ENCODE assay signal across 9 cellular contexts in genomic region chr2:194166818-194167217, GRCh38.
DNase-seq lines count a peak whose midpoint lies in the region; ATAC-seq and TF ChIP-seq lines count a peak whose summit lies in the region.
"Had no signal": no experiment of that assay in that cellular context is flagged by ENCODE, and none has a peak within 500 bp of the region (broad histone marks: within the 10 kb centered on the region; RNA-seq: fewer than 3 reads in every experiment).

No MANE protein-coding gene starts in this region.

- H3K4me1 ChIP-seq in SK-N-SH (ENCODE audit: control insufficient read depth in 1 of 2, insufficient read depth in 2 of 2, low read depth in 1 of 2, low read length in 1 of 2), result no peaks in the 10 kb centered on the region
- H3K4me1 ChIP-seq: parathyroid adenoma had no signal

- no peaks in the 10 kb centered on the region for H3K4me1 Mint-ChIP-seq in activated T-cell treated with anti-CD3 and anti-CD28 coated beads, Interleukin-2, amount 50 U/mL, for 4 hours (ENCODE audit: low read depth)

- H3K27ac ChIP-seq in SK-N-SH (ENCODE audit: low read depth in 2 of 2, low read length in 1 of 2), result no peak overlapping the region
- H3K27ac ChIP-seq: parathyroid adenoma had no signal

- no peak overlapping the region for H3K4me3 Mint-ChIP-seq in activated T-cell treated with anti-CD3 and anti-CD28 coated beads, Interleukin-2, amount 50 U/mL, for 4 hours

- no peaks in the 10 kb centered on the region for H3K27me3 Mint-ChIP-seq in activated T-cell treated with anti-CD3 and anti-CD28 coated beads, Interleukin-2, amount 50 U/mL, for 4 hours (ENCODE audit: low read depth)

- H3K79me2 ChIP-seq in SK-N-SH (ENCODE audit: insufficient read depth), result no peaks in the 10 kb centered on the region
- H3K79me2 ChIP-seq: parathyroid adenoma had no signal

- peak; percentile 65 for TF ChIP-seq CTCF in GM12864 (IDR thresholded peaks at IDR 0.05; ENCODE audit: low read depth, low read length, missing control alignments)
- peak; percentile 64 for TF ChIP-seq CTCF in SK-N-SH (IDR thresholded peaks at IDR 0.05)

- H3K36me3 ChIP-seq in SK-N-SH (replicated peaks in 1 of 2; ENCODE audit: control insufficient read depth in 1 of 2, insufficient read depth in 2 of 2, low read length in 1 of 2), result no peaks in the 10 kb centered on the region

- no peaks in the 10 kb centered on the region for H3K9me2 ChIP-seq in SK-N-SH

- no peak overlapping the region for H2AFZ ChIP-seq in SK-N-SH (ENCODE audit: low read depth)
- H2AFZ ChIP-seq: parathyroid adenoma had no signal

- ATAC-seq in GM21717 (IDR thresholded peaks at IDR 0.05; ENCODE audit: unreplicated experiment), result peak; percentile 81
- no peak for ATAC-seq in activated T-cell treated with anti-CD3 and anti-CD28 coated beads, Interleukin-2, amount 50 U/mL, for 4 hours

- no peaks in the 10 kb centered on the region for H3K9me3 ChIP-seq in SK-N-SH

- H3K9ac ChIP-seq in SK-N-SH, result no peak overlapping the region
- H3K9ac ChIP-seq: parathyroid adenoma had no signal

- no peaks in the 10 kb centered on the region for H3K36me3 Mint-ChIP-seq in activated T-cell treated with anti-CD3 and anti-CD28 coated beads, Interleukin-2, amount 50 U/mL, for 4 hours (ENCODE audit: insufficient read depth)

- no peak overlapping the region for H3K4me2 ChIP-seq in SK-N-SH

- TF ChIP-seq EP300 in Ishikawa (IDR thresholded peaks at IDR 0.05; ENCODE audit: borderline replicate concordance) (no peak), SK-N-SH (IDR thresholded peaks at IDR 0.05; ENCODE audit: borderline replicate concordance in 1 of 2, low read depth in 1 of 2, low read length in 1 of 2) (no peak)

- H3K9me3 Mint-ChIP-seq in activated T-cell treated with anti-CD3 and anti-CD28 coated beads, Interleukin-2, amount 50 U/mL, for 4 hours, result no peaks in the 10 kb centered on the region

- H4K20me1 ChIP-seq in SK-N-SH (ENCODE audit: insufficient read depth), result no peaks in the 10 kb centered on the region

- H3F3A ChIP-seq in SK-N-SH (replicated peaks; ENCODE audit: insufficient read depth), result no peaks in the 10 kb centered on the region

- TF ChIP-seq RAD21 in Ishikawa (IDR thresholded peaks at IDR 0.05; ENCODE audit: low read depth), result peak; percentile 53
- TF ChIP-seq RAD21 in SK-N-SH (IDR thresholded peaks at IDR 0.05; ENCODE audit: low read length), result peak; percentile 70

- 47% methylated on average over 2 of the region's 2 CpGs for WGBS in SK-N-SH (ENCODE audit: low lambda C conversion rate)

- DNase-seq in GM12864 (ENCODE audit: low read depth) (peak; percentile 2), SK-N-SH (peak; percentile 6), iPS-NIHi7 (ENCODE audit: extremely low spot score) (peak; percentile 10), ureter (ENCODE audit: low spot score) (no peak), middle frontal gyrus (ENCODE audit: extremely low spot score, low spot score) (no peak)
- no peak for DNase-seq in activated T-cell treated with anti-CD3 and anti-CD28 coated beads, Interleukin-2, amount 50 U/mL, for 4 hours

- POLR2A ChIA-PET in SK-N-SH (lab: Yijun Ruan, JAX), result no interaction called here

- CTCF ChIA-PET in SK-N-SH (lab: Yijun Ruan, JAX), result interaction anchor here (0.9 to 1.4 kb wide), 6 partner anchors 9 to 1900 kb away, joined by 3 to 5 read pairs (median 3); no protein-coding TSS in a partner anchor

- H3K27me3 ChIP-seq in SK-N-SH (ENCODE audit: insufficient read depth), result no peaks in the 10 kb centered on the region

- H3K4me3 ChIP-seq in GM12864 (ENCODE audit: low read depth, low read length), result no peak overlapping the region
- H3K4me3 ChIP-seq in SK-N-SH (ENCODE audit: low read depth in 2 of 2, low read length in 1 of 2), result no peak overlapping the region

TF ChIP-seq in Ishikawa, 13 proteins besides CTCF, POLR2A, EP300 and RAD21 (continues in another document):
- TF ChIP-seq NFIC (IDR thresholded peaks at IDR 0.05) (no peak), TAF1 (IDR thresholded peaks at IDR 0.05; ENCODE audit: low read depth) (no peak), CEBPB (IDR thresholded peaks at IDR 0.05) (no peak), CREB1 (IDR thresholded peaks at IDR 0.05; ENCODE audit: low read depth) (no peak), TCF12 (IDR thresholded peaks at IDR 0.05; ENCODE audit: low read depth) (no peak), EGR1 (IDR thresholded peaks at IDR 0.05) (no peak), TEAD4 (IDR thresholded peaks at IDR 0.05) (no peak), ZBTB7A (IDR thresholded peaks at IDR 0.05; ENCODE audit: low read depth) (no peak), MAX (IDR thresholded peaks at IDR 0.05) (no peak), YY1 (IDR thresholded peaks at IDR 0.05; ENCODE audit: low read depth) (no peak)
- TF ChIP-seq, protein P1, sequence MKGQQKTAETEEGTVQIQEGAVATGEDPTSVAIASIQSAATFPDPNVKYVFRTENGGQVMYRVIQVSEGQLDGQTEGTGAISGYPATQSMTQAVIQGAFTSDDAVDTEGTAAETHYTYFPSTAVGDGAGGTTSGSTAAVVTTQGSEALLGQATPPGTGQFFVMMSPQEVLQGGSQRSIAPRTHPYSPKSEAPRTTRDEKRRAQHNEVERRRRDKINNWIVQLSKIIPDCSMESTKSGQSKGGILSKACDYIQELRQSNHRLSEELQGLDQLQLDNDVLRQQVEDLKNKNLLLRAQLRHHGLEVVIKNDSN (IDR thresholded peaks at IDR 0.05), result no peak

TF ChIP-seq in SK-N-SH, 30 proteins besides CTCF, POLR2A, EP300 and RAD21:
- TF ChIP-seq GATA2 (CRISPR knock-in tag; IDR thresholded peaks at IDR 0.05) (no peak), NRF1 (IDR thresholded peaks at IDR 0.05; ENCODE audit: low read depth, low read length) (no peak), NFIC (IDR thresholded peaks at IDR 0.05; ENCODE audit: borderline replicate concordance) (no peak), RCOR1 (IDR thresholded peaks at IDR 0.05; ENCODE audit: low read length) (no peak), POLR2AphosphoS5 (IDR thresholded peaks at IDR 0.05; ENCODE audit: low read depth, low read length) (no peak), SMC3 (IDR thresholded peaks at IDR 0.05; ENCODE audit: low read depth, low read length) (peak; percentile 62), TAF1 (IDR thresholded peaks at IDR 0.05; ENCODE audit: borderline replicate concordance, low read depth, low read length) (no peak)
- TF ChIP-seq, protein P2, sequence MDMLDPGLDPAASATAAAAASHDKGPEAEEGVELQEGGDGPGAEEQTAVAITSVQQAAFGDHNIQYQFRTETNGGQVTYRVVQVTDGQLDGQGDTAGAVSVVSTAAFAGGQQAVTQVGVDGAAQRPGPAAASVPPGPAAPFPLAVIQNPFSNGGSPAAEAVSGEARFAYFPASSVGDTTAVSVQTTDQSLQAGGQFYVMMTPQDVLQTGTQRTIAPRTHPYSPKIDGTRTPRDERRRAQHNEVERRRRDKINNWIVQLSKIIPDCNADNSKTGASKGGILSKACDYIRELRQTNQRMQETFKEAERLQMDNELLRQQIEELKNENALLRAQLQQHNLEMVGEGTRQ (IDR thresholded peaks at IDR 0.05; ENCODE audit: borderline replicate concordance, low read depth, low read length), result no peak

Comparison
In these comparisons a context has a peak if more than half of its experiments do, and no peak if none do; other contexts are left out.
1. DNase-seq: peak in GM12864 (single experiment), SK-N-SH (single experiment) and iPS-NIHi7 (single experiment); none in ureter (single experiment), activated T-cell treated with anti-CD3 and anti-CD28 coated beads, Interleukin-2, amount 50 U/mL, for 4 hours (single experiment) and middle frontal gyrus (single experiment).